8 cellular contexts compared by ENCODE assay signal in genomic region chr19:10603084-10603872, GRCh38. TPM values are rescaled to one million over a fixed set of nuclear protein-coding genes. Genes with fewer than 3 reads are reported as not detected.
DNase-seq lines count a peak whose midpoint lies in the region; ATAC-seq and TF ChIP-seq lines count a peak whose summit lies in the region.

No MANE protein-coding gene starts in this region.

- H3K4me1 ChIP-seq in mucosa of stomach (ENCODE audit: control insufficient read depth, insufficient read depth, low read length), result peaks cover 24% of the 10 kb centered on the region

- H3K9ac ChIP-seq in mucosa of stomach (ENCODE audit: low read length), result peak overlapping the region; percentile 70

- peak overlapping the region; percentile 96 for H3K27ac Mint-ChIP-seq in stimulated activated memory B cell treated with anti-CD40 and anti-IgM and Interleukin-4, amounts not matched to agents 10 μg/mL and 1 μg/mL and 100 μg/mL, for 72 hours

- H3K4me3 Mint-ChIP-seq in stimulated activated memory B cell treated with anti-CD40 and anti-IgM and Interleukin-4, amounts not matched to agents 10 μg/mL and 1 μg/mL and 100 μg/mL, for 72 hours, result peak overlapping the region; percentile 91

- DNase-seq in GF-D8 (lab: John Stamatoyannopoulos, UW) (peak; percentile 2), dorsolateral prefrontal cortex (no peak), HK-2 (ENCODE audit: unreplicated experiment) (no peak)
- DNase-seq in activated CD4-positive, alpha-beta T cell treated with anti-CD3 and anti-CD28 coated beads for 48 hours, result peak; percentile 81

- H3K27me3 ChIP-seq in dorsolateral prefrontal cortex, result no peaks in the 10 kb centered on the region
- H3K27me3 ChIP-seq in mucosa of stomach (ENCODE audit: control insufficient read depth, insufficient read depth, low read length), result no peaks in the 10 kb centered on the region

- H3K4me1 Mint-ChIP-seq in stimulated activated memory B cell treated with anti-CD40 and anti-IgM and Interleukin-4, amounts not matched to agents 10 μg/mL and 1 μg/mL and 100 μg/mL, for 72 hours, result peaks cover 29% of the 10 kb centered on the region

- no peak for TF ChIP-seq CTCF in dorsolateral prefrontal cortex (IDR thresholded peaks at IDR 0.05 in 54 of 56, conservative IDR thresholded peaks at IDR 0.05 in 2 of 56; ENCODE audit: low read depth in 1 of 56, partially characterized antibody in 56 of 56)

- no peaks in the 10 kb centered on the region for H3K9me3 ChIP-seq in mucosa of stomach (ENCODE audit: control insufficient read depth, low read length)

- peak overlapping the region; percentile 9 to 99 (median 95) for H3K27ac ChIP-seq in dorsolateral prefrontal cortex

- peak overlapping the region; percentile 73 to 100 (median 99) for H3K4me3 ChIP-seq in dorsolateral prefrontal cortex
- H3K4me3 ChIP-seq in mucosa of stomach (ENCODE audit: low read length), result peak overlapping the region; percentile 56

- H3K27me3 Mint-ChIP-seq in stimulated activated memory B cell treated with anti-CD40 and anti-IgM and Interleukin-4, amounts not matched to agents 10 μg/mL and 1 μg/mL and 100 μg/mL, for 72 hours, result no peaks in the 10 kb centered on the region

- H3K9me3 Mint-ChIP-seq in stimulated activated memory B cell treated with anti-CD40 and anti-IgM and Interleukin-4, amounts not matched to agents 10 μg/mL and 1 μg/mL and 100 μg/mL, for 72 hours, result no peaks in the 10 kb centered on the region

- peak; percentile 44 for ATAC-seq in HG03432 (IDR thresholded peaks at IDR 0.05; ENCODE audit: unreplicated experiment)
- peak; percentile 83 for ATAC-seq in stimulated activated memory B cell treated with anti-CD40 and anti-IgM and Interleukin-4, amounts not matched to agents 10 μg/mL and 1 μg/mL and 100 μg/mL, for 72 hours
- no peak for ATAC-seq in GM19328 (IDR thresholded peaks at IDR 0.05; ENCODE audit: unreplicated experiment)

- no peaks in the 10 kb centered on the region for H3K36me3 ChIP-seq in mucosa of stomach (ENCODE audit: control insufficient read depth, insufficient read depth, low read length)

- intact Hi-C loops in dorsolateral prefrontal cortex (cut with DNase I), result no loop called here

- H3K36me3 Mint-ChIP-seq in stimulated activated memory B cell treated with anti-CD40 and anti-IgM and Interleukin-4, amounts not matched to agents 10 μg/mL and 1 μg/mL and 100 μg/mL, for 72 hours, result peaks cover 10% of the 10 kb centered on the region

RNA-seq across cellular contexts. Expression of gene AP1M2, which starts 16.2 kb away (rescaled TPM):
- total RNA-seq in dorsolateral prefrontal cortex, result 1 to 10 TPM in 25 of 120 experiments, under 1 TPM in 7, not detected in 88; 0.35 to 2.8 (median 1.5) TPM

RNA-seq across cellular contexts. Expression of gene SLC44A2, which starts 22.1 kb away (rescaled TPM):
- 100 to 1,000 TPM in 76 of 120 experiments, 10 to 100 TPM in 44; 64.4 to 187 (median 110) TPM for total RNA-seq in dorsolateral prefrontal cortex

RNA-seq across cellular contexts. Expression of gene CDKN2D, which starts 34.5 kb away (rescaled TPM):
- 10 to 100 TPM; 30.4 to 92.0 (median 65.1) TPM for total RNA-seq in dorsolateral prefrontal cortex

RNA-seq across cellular contexts. Expression of gene KRI1, which starts 37.5 kb away (rescaled TPM):
- total RNA-seq in dorsolateral prefrontal cortex, result 10 to 100 TPM; 11.3 to 32.1 (median 19.2) TPM

RNA-seq across cellular contexts. Expression of gene ILF3, which starts 50.9 kb away (rescaled TPM):
- total RNA-seq in dorsolateral prefrontal cortex, result 100 to 1,000 TPM; 131 to 221 (median 179) TPM

Comparison
In these comparisons a context has a peak if more than half of its experiments do, and no peak if none do; other contexts are left out.
1. DNase-seq: peak in GF-D8 (single experiment) and activated CD4-positive, alpha-beta T cell treated with anti-CD3 and anti-CD28 coated beads for 48 hours (single experiment); none in dorsolateral prefrontal cortex (0 of 10) and HK-2 (single experiment).